ENCODE assay signal across 8 cellular contexts in genomic region chr13:19957320-19958118, GRCh38. TPM values are rescaled to one million over a fixed set of nuclear protein-coding genes. Genes with fewer than 3 reads are reported as not detected.
DNase-seq lines count a peak whose midpoint lies in the region; ATAC-seq and TF ChIP-seq lines count a peak whose summit lies in the region.

No MANE protein-coding gene starts in this region.

- H3K9me3 Mint-ChIP-seq in activated CD8-positive, alpha-beta T cell treated with anti-CD3 and anti-CD28 coated beads for 36 hours, result peaks cover 2% of the 10 kb centered on the region

- no peaks in the 10 kb centered on the region for H3K4me1 ChIP-seq in lung (ENCODE audit: control insufficient read depth in 2 of 2, insufficient read depth in 2 of 2, low read length in 2 of 2)

- H3K27ac ChIP-seq in lung (ENCODE audit: low read depth in 1 of 2, low read length in 1 of 2), result peak overlapping the region; percentile 97 to 100

- H3K27me3 ChIP-seq in lung (ENCODE audit: control insufficient read depth, insufficient read depth), result no peaks in the 10 kb centered on the region

- no peaks in the 10 kb centered on the region for H3K9me3 ChIP-seq in lung (ENCODE audit: control insufficient read depth in 2 of 2, insufficient read depth in 1 of 2, low read length in 1 of 2)

- intact Hi-C loops in activated CD8-positive, alpha-beta T cell treated with anti-CD3 and anti-CD28 coated beads for 36 hours (cut with micrococcal nuclease), result no loop called here

- ATAC-seq in HG03103 (IDR thresholded peaks at IDR 0.05; ENCODE audit: low read depth, unreplicated experiment), result peak; percentile 8
- peak; percentile 13 for ATAC-seq in activated CD8-positive, alpha-beta T cell treated with anti-CD3 and anti-CD28 coated beads for 36 hours
- peak; percentile 14 for ATAC-seq in lung (ENCODE audit: insufficient read depth, low FRiP score)

- H3K36me3 ChIP-seq in lung (ENCODE audit: control insufficient read depth in 2 of 2, insufficient read depth in 2 of 2, low read length in 2 of 2), result no peaks in the 10 kb centered on the region

- no peaks in the 10 kb centered on the region for H3K27me3 Mint-ChIP-seq in activated CD8-positive, alpha-beta T cell treated with anti-CD3 and anti-CD28 coated beads for 36 hours

- H3K4me3 Mint-ChIP-seq in activated CD8-positive, alpha-beta T cell treated with anti-CD3 and anti-CD28 coated beads for 36 hours, result peak overlapping the region; percentile 76

- 0 to 1% methylated on average over 60 to 62 of the region's 62 CpGs for whole genome bisulfite sequencing in lung, 2 donors

- H3K4me3 ChIP-seq in lung, result peak overlapping the region; percentile 73

- H3K36me3 Mint-ChIP-seq in activated CD8-positive, alpha-beta T cell treated with anti-CD3 and anti-CD28 coated beads for 36 hours (ENCODE audit: low read depth), result peaks cover 24% of the 10 kb centered on the region

- CTCF ChIA-PET in activated CD8-positive, alpha-beta T cell treated with anti-CD3 and anti-CD28 coated beads for 36 hours (lab: Charles Lee), result interaction anchor here (1.3 kb wide), 1 partner anchor 15 kb away, joined by 4 read pairs; no protein-coding TSS in a partner anchor

- TF ChIP-seq CTCF in activated CD8-positive, alpha-beta T cell treated with anti-CD3 and anti-CD28 coated beads for 36 hours (IDR thresholded peaks at IDR 0.05), result peak; percentile 87
- TF ChIP-seq CTCF in lung (IDR thresholded peaks at IDR 0.05; ENCODE audit: control extremely low read depth, extremely low read depth), result peak; percentile 39

- peak overlapping the region; percentile 91 for H3K27ac Mint-ChIP-seq in activated CD8-positive, alpha-beta T cell treated with anti-CD3 and anti-CD28 coated beads for 36 hours

- POLR2A ChIA-PET in activated CD8-positive, alpha-beta T cell treated with anti-CD3 and anti-CD28 coated beads for 36 hours (lab: Charles Lee), result interaction anchor here (0.7 kb wide), 1 partner anchor 96 kb away, joined by 3 read pairs; no protein-coding TSS in a partner anchor

- peaks cover 24% of the 10 kb centered on the region for H3K4me1 Mint-ChIP-seq in activated CD8-positive, alpha-beta T cell treated with anti-CD3 and anti-CD28 coated beads for 36 hours (ENCODE audit: low read depth)

- DNase-seq in DMS 273 (lab: John Stamatoyannopoulos, UW; ENCODE audit: unreplicated experiment), result peak; percentile 84
- no peak for DNase-seq in DMS 273 treated with DMSO at 0.1 percent for 48 hours (lab: John Stamatoyannopoulos, UW)
- peak; percentile 92 to 98 for DNase-seq in NCI-H524 (lab: John Stamatoyannopoulos, UW)
- peak; percentile 95 for DNase-seq in activated CD8-positive, alpha-beta T cell treated with anti-CD3 and anti-CD28 coated beads for 36 hours
- peak; percentile 80 for DNase-seq in effector CD4-positive, alpha-beta T cell
- DNase-seq in lung (ENCODE audit: low spot score), result peak; percentile 81
- DNase-seq in stimulated activated CD4-positive, alpha-beta T cell treated with anti-CD3 and anti-CD28 coated beads, TNF-alpha, amount 100 ng/mL, for 1 hour (ENCODE audit: low read depth in 3 of 3, low spot score in 1 of 3), result peak; percentile 46 to 64 (median 56)

RNA-seq across cellular contexts. Expression of gene ZMYM2, which starts 1.0 kb away (rescaled TPM):
- total RNA-seq in activated CD8-positive, alpha-beta T cell treated with anti-CD3 and anti-CD28 coated beads for 36 hours, result 10 to 100 TPM; 79.2 to 82.0 TPM
- 100 to 1,000 TPM in 1 of 2 donors, 10 to 100 TPM in 1; 56.2 to 212 TPM for total RNA-seq in lung
- 10 to 100 TPM; 14.0 to 20.8 TPM for polyA plus RNA-seq in lung
